In the genomic region with DNA sequence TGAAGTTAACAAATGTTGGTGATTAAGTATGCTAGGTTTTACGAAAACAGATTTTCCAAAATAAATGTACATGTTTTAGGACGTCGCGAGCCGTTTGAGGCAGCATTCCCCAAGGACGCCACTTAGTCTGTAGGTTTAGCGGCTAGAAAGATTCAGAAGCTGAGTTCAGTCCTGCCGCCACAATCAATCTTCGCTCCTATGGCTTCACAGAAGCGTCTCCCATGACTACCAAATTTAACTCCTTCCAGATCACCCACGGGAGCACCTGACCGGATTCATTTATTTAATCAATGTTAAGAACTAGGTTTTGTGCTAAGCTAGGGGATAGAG, we compare ENCODE assay signal across 8 cellular contexts. TPM values are rescaled to one million over a fixed set of nuclear protein-coding genes. Genes with fewer than 3 reads are reported as not detected.
A peak's percentile ranks its signal among the peaks of the same experiment; 100 is the strongest.
DNase-seq lines count a peak whose midpoint lies in the region; ATAC-seq and TF ChIP-seq lines count a peak whose summit lies in the region.

No MANE protein-coding gene starts in this region.

- H3K4me1 ChIP-seq in HAP-1, result peaks cover 16% of the 10 kb centered on the region
- peaks cover 0 to 12% (median 2%) of the 10 kb centered on the region in 4 donors for H3K4me1 ChIP-seq in Peyer's patch
- peaks cover 12% of the 10 kb centered on the region for H3K4me1 ChIP-seq in mucosa of descending colon (ENCODE audit: low read depth)
- H3K4me1 ChIP-seq in uterus, result no peaks in the 10 kb centered on the region

- H3K27ac ChIP-seq in Peyer's patch (peak overlapping the region; percentile 93 to 98 (median 96)), uterus (peak overlapping the region; percentile 88 to 92)

- DNase-seq in CD1c-positive myeloid dendritic cell (ENCODE audit: extremely low spot score) (peak; percentile 14), HAP-1 (ENCODE audit: low spot score in 2 of 2) (peak; percentile 30), Peyer's patch (peak in 2 of 3 donors; percentile 24 to 56), mucosa of descending colon (peak in 1 of 3 donors; percentile 50), uterus (peak in 1 of 2 donors; percentile 13), H4 (ENCODE audit: low spot score) (no peak)
- DNase-seq in effector CD4-positive, alpha-beta T cell, result peak; percentile 3

- no peaks in the 10 kb centered on the region for H3K27me3 ChIP-seq in HAP-1 (ENCODE audit: low read depth)
- no peaks in the 10 kb centered on the region for H3K27me3 ChIP-seq in Peyer's patch
- no peaks in the 10 kb centered on the region for H3K27me3 ChIP-seq in uterus

- TF ChIP-seq POLR2A in Peyer's patch (IDR thresholded peaks at IDR 0.05) (no peak), uterus (IDR thresholded peaks at IDR 0.05) (no peak)

- H3K4me3 ChIP-seq in HAP-1 (peak overlapping the region; percentile 87), Peyer's patch (peak overlapping the region; percentile 82 to 93 (median 87)), mucosa of descending colon (peak overlapping the region; percentile 93), uterus (peak overlapping the region; percentile 84 to 88)

- H3K36me3 ChIP-seq in HAP-1 (replicated peaks), result peaks cover 10% of the 10 kb centered on the region
- H3K36me3 ChIP-seq in Peyer's patch, result peaks cover 0 to 11% (median 0%) of the 10 kb centered on the region in 3 donors
- no peaks in the 10 kb centered on the region for H3K36me3 ChIP-seq in mucosa of descending colon (ENCODE audit: low read depth)
- H3K36me3 ChIP-seq in uterus, result no peaks in the 10 kb centered on the region

- in situ Hi-C loops in HAP-1 (cut with MboI; ENCODE audit: low sequenced_read_pairs), result no loop called here

- intact Hi-C loops in mucosa of descending colon (cut with DNase I, micrococcal nuclease), result no loop called here
- intact Hi-C loops in uterus (cut with DNase I; ENCODE audit: low total_unique reads), result no loop called here

- ATAC-seq in mucosa of descending colon (peak; percentile 13), GM19035 (IDR thresholded peaks at IDR 0.05; ENCODE audit: unreplicated experiment) (no peak)

- H3K9me3 ChIP-seq in HAP-1, result 0 out of 2 replicates have a peak, but pooled peaks cover 2% of the 10 kb centered on the region
- H3K9me3 ChIP-seq in Peyer's patch, result no peaks in the 10 kb centered on the region
- H3K9me3 ChIP-seq in mucosa of descending colon, result no peaks in the 10 kb centered on the region
- H3K9me3 ChIP-seq in uterus, result no peaks in the 10 kb centered on the region

- TF ChIP-seq CTCF in Peyer's patch (IDR thresholded peaks at IDR 0.05), result no peak
- TF ChIP-seq CTCF in mucosa of descending colon (IDR thresholded peaks at IDR 0.05), result no peak
- no peak for TF ChIP-seq CTCF in uterus (IDR thresholded peaks at IDR 0.05)

RNA-seq across cellular contexts. Expression of gene CYP51A1, which starts 0.8 kb away (rescaled TPM):
- total RNA-seq in Peyer's patch, result 100 to 1,000 TPM in 2 of 4 donors, 10 to 100 TPM in 2; 11.6 to 137 (median 105) TPM
- total RNA-seq in mucosa of descending colon, result 100 to 1,000 TPM in 2 of 3 donors, 10 to 100 TPM in 1; 73.2 to 181 (median 133) TPM
- total RNA-seq in uterus, result 100 to 1,000 TPM in 1 of 4 donors, 10 to 100 TPM in 2, 1 to 10 TPM in 1; 7.2 to 121 (median 38.3) TPM
- total RNA-seq in H4 (2014; rRNA removed; shearing (Covaris generic)), result 146 and 147 TPM in 2 replicates

RNA-seq across cellular contexts. Expression of gene LRRD1, which starts 43.9 kb away (rescaled TPM):
- total RNA-seq in Peyer's patch (under 1 TPM in 1 of 4 donors, not detected in 3; 0.57 TPM), mucosa of descending colon (under 1 TPM in 1 of 3 donors, not detected in 2; 0.09 TPM), uterus (under 1 TPM in 2 of 4 donors, not detected in 2; 0.73 to 0.97 TPM)
- total RNA-seq in H4 (2014; rRNA removed; shearing (Covaris generic)), result 0.12 TPM in 1 of 2 replicates, not detected in the other
